Comparison of ENCODE assay signal across 1 cellular context in genomic region chr2:12110074-12110473, GRCh38.
TF ChIP-seq lines count a peak whose summit lies in the region.

No MANE protein-coding gene starts in this region.

TF ChIP-seq in GM23338, 12 proteins besides CTCF, POLR2A, EP300 and RAD21 (continued from another document):
- TF ChIP-seq, protein P1, sequence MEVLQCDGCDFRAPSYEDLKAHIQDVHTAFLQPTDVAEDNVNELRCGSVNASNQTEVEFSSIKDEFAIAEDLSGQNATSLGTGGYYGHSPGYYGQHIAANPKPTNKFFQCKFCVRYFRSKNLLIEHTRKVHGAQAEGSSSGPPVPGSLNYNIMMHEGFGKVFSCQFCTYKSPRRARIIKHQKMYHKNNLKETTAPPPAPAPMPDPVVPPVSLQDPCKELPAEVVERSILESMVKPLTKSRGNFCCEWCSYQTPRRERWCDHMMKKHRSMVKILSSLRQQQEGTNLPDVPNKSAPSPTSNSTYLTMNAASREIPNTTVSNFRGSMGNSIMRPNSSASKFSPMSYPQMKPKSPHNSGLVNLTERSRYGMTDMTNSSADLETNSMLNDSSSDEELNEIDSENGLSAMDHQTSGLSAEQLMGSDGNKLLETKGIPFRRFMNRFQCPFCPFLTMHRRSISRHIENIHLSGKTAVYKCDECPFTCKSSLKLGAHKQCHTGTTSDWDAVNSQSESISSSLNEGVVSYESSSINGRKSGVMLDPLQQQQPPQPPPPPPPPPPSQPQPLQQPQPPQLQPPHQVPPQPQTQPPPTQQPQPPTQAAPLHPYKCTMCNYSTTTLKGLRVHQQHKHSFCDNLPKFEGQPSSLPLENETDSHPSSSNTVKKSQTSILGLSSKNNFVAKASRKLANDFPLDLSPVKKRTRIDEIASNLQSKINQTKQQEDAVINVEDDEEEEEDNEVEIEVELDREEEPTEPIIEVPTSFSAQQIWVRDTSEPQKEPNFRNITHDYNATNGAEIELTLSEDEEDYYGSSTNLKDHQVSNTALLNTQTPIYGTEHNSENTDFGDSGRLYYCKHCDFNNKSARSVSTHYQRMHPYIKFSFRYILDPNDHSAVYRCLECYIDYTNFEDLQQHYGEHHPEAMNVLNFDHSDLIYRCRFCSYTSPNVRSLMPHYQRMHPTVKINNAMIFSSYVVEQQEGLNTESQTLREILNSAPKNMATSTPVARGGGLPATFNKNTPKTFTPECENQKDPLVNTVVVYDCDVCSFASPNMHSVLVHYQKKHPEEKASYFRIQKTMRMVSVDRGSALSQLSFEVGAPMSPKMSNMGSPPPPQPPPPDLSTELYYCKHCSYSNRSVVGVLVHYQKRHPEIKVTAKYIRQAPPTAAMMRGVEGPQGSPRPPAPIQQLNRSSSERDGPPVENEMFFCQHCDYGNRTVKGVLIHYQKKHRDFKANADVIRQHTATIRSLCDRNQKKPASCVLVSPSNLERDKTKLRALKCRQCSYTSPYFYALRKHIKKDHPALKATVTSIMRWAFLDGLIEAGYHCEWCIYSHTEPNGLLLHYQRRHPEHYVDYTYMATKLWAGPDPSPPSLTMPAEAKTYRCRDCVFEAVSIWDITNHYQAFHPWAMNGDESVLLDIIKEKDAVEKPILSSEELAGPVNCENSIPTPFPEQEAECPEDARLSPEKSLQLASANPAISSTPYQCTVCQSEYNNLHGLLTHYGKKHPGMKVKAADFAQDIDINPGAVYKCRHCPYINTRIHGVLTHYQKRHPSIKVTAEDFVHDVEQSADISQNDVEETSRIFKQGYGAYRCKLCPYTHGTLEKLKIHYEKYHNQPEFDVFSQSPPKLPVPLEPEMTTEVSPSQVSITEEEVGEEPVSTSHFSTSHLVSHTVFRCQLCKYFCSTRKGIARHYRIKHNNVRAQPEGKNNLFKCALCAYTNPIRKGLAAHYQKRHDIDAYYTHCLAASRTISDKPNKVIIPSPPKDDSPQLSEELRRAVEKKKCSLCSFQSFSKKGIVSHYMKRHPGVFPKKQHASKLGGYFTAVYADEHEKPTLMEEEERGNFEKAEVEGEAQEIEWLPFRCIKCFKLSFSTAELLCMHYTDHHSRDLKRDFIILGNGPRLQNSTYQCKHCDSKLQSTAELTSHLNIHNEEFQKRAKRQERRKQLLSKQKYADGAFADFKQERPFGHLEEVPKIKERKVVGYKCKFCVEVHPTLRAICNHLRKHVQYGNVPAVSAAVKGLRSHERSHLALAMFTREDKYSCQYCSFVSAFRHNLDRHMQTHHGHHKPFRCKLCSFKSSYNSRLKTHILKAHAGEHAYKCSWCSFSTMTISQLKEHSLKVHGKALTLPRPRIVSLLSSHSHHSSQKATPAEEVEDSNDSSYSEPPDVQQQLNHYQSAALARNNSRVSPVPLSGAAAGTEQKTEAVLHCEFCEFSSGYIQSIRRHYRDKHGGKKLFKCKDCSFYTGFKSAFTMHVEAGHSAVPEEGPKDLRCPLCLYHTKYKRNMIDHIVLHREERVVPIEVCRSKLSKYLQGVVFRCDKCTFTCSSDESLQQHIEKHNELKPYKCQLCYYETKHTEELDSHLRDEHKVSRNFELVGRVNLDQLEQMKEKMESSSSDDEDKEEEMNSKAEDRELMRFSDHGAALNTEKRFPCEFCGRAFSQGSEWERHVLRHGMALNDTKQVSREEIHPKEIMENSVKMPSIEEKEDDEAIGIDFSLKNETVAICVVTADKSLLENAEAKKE (CRISPR knock-in tag; IDR thresholded peaks at IDR 0.05): no peak
- no peak for TF ChIP-seq ZNF331 (CRISPR knock-in tag; IDR thresholded peaks at IDR 0.05; ENCODE audit: low read depth)
- TF ChIP-seq CREB1 (CRISPR knock-in tag; IDR thresholded peaks at IDR 0.05; ENCODE audit: low read depth): no peak
- no peak for TF ChIP-seq EZH2phosphoT487 (IDR thresholded peaks at IDR 0.05; ENCODE audit: unreplicated experiment)
- TF ChIP-seq POLR2AphosphoS5 (IDR thresholded peaks at IDR 0.05; ENCODE audit: low read depth): no peak
- TF ChIP-seq, protein P2, sequence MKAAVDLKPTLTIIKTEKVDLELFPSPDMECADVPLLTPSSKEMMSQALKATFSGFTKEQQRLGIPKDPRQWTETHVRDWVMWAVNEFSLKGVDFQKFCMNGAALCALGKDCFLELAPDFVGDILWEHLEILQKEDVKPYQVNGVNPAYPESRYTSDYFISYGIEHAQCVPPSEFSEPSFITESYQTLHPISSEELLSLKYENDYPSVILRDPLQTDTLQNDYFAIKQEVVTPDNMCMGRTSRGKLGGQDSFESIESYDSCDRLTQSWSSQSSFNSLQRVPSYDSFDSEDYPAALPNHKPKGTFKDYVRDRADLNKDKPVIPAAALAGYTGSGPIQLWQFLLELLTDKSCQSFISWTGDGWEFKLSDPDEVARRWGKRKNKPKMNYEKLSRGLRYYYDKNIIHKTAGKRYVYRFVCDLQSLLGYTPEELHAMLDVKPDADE (IDR thresholded peaks at IDR 0.05): no peak
- TF ChIP-seq NANOG (IDR thresholded peaks at IDR 0.05; ENCODE audit: borderline replicate concordance): no peak
- no peak for TF ChIP-seq EZH2 (IDR thresholded peaks at IDR 0.05; ENCODE audit: low read depth, unreplicated experiment)
- TF ChIP-seq ZNF114 (CRISPR knock-in tag; IDR thresholded peaks at IDR 0.05): no peak
- no peak for TF ChIP-seq REST (IDR thresholded peaks at IDR 0.05; ENCODE audit: unreplicated experiment)
